In the genomic region with DNA sequence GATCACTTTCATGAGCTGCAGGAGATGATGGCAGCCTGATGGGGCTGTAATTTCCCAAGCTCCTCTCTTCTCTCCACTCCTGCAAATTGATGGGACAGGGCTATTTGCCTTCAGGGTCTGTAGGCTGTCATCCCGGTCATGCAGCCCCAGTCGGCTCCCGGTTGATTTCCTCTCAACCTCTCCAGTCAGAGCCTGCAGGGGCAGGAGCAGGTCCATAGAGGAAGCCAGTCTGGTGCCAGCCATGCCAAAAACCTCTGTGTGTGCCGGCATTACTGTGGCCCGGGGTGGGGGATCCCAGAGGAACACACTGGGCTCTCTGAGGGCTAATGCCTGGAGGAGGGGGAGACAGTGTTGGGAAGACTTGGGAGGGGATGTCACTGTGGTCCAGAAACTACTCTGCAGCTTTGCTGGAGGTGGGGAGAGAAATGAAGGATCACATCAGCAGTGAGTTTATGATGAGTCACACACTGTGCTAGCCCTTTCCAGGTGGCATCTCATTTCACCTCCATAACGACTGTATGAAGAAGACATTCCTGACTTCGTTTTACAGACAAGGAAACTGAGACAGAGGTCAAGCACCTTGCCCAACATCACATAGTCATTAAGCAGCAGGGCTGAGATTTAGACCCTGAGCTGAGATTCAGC, we compare ENCODE assay signal across 19 cellular contexts. TPM values are rescaled to one million over a fixed set of nuclear protein-coding genes. Genes with fewer than 3 reads are reported as not detected.
DNase-seq lines count a peak whose midpoint lies in the region; ATAC-seq, FAIRE-seq and TF ChIP-seq lines count a peak whose summit lies in the region.
"Had no signal": no experiment of that assay in that cellular context is flagged by ENCODE, and none has a peak within 500 bp of the region (broad histone marks: within the 10 kb centered on the region; RNA-seq: fewer than 3 reads in every experiment).

No MANE protein-coding gene starts in this region.

- no peaks in the 10 kb centered on the region for H4K20me1 ChIP-seq in HCT116 (ENCODE audit: insufficient read depth)

- TF ChIP-seq POLR2A in HCT116 (IDR thresholded peaks at IDR 0.05; ENCODE audit: borderline replicate concordance, extremely low read depth, insufficient read depth, insufficient read length) = no peak

- 0 out of 2 replicates have a peak overlapping the region, but pooled peaks have one; percentile 12 for H3K4me2 ChIP-seq in HCT116 (ENCODE audit: low read length)
- H3K4me2 ChIP-seq: A549 had no signal

- no peak overlapping the region for H3K27ac ChIP-seq in HCT116 (ENCODE audit: low read depth, low read length)
- no peak overlapping the region for H3K27ac ChIP-seq in WERI-Rb-1
- H3K27ac ChIP-seq: A549 had no signal

- TF ChIP-seq RAD21 in HCT116 (IDR thresholded peaks at IDR 0.05; ENCODE audit: low read depth) = no peak

- H3K9me3 ChIP-seq in HCT116 (ENCODE audit: control insufficient read depth in 1 of 2, insufficient read depth in 1 of 2, low read depth in 1 of 2, low read length in 2 of 2) (no peaks in the 10 kb centered on the region), WERI-Rb-1 (ENCODE audit: severe bottlenecking) (no peaks in the 10 kb centered on the region)
- H3K9me3 ChIP-seq: A549, Caco-2 had no signal

- peak; percentile 66 for FAIRE-seq in bronchial epithelial cell (lab: Jason Lieb, UNC)
- FAIRE-seq: A549, GM12878 had no signal

- intact Hi-C loops in HCT116 (cut with micrococcal nuclease) = no loop called here

- no peak overlapping the region for H2AFZ ChIP-seq in HCT116 (ENCODE audit: low read depth, low read length, poor library complexity, severe bottlenecking)

- peaks cover 0 to 7% of the 10 kb centered on the region in 2 experiments; a peak in 2 of 4 replicates for H3K4me1 ChIP-seq in HCT116 (ENCODE audit: control insufficient read depth in 1 of 2, insufficient read depth in 2 of 2, low read length in 2 of 2)
- H3K4me1 ChIP-seq: A549, Caco-2 had no signal

- TF ChIP-seq CTCF in HCT116 (IDR thresholded peaks at IDR 0.05 in 2 of 3, conservative IDR thresholded peaks at IDR 0.05 in 1 of 3; ENCODE audit: borderline replicate concordance in 1 of 3, insufficient read depth in 1 of 3, low read depth in 2 of 3, low read length in 2 of 3) (no peak), bronchial epithelial cell (IDR thresholded peaks at IDR 0.05; ENCODE audit: insufficient read depth, low read length, severe bottlenecking) (no peak), WERI-Rb-1 (IDR thresholded peaks at IDR 0.05; ENCODE audit: low read depth, low read length) (no peak)

- H3K36me3 ChIP-seq in HCT116 (ENCODE audit: control insufficient read depth in 1 of 2, insufficient read depth in 2 of 2, low read length in 2 of 2) = no peaks in the 10 kb centered on the region
- no peaks in the 10 kb centered on the region for H3K36me3 ChIP-seq in bronchial epithelial cell (ENCODE audit: control insufficient read depth, insufficient read depth, low read length)
- no peaks in the 10 kb centered on the region for H3K36me3 ChIP-seq in WERI-Rb-1

- RAD21 ChIA-PET in HCT116 (lab: Charles Lee; ENCODE audit: low non-redundant PET in 1 of 2, low total read pairs in 2 of 2, uncharacterized antibody in 2 of 2, unreplicated experiment in 2 of 2) = no interaction called here

- CTCF ChIA-PET in HCT116 (lab: Charles Lee) = no interaction called here

- POLR2A ChIA-PET in HCT116 (lab: Charles Lee) = no interaction called here

- no peaks in the 10 kb centered on the region for H3K9me2 ChIP-seq in HCT116 (ENCODE audit: insufficient read depth)

- no peaks in the 10 kb centered on the region for H3K79me2 ChIP-seq in HCT116 (ENCODE audit: insufficient read depth, low read length)

- H3K9ac ChIP-seq in HCT116 (ENCODE audit: low read length) = no peak overlapping the region

- no TSS peak for BruUV-seq in HCT116 (replicated peaks; lab: Mats Ljungman, UMichigan)

- H3K4me3 ChIP-seq in HCT116 (replicated peaks in 1 of 2; ENCODE audit: low read depth in 1 of 2, low read length in 2 of 2) (no peak overlapping the region), bronchial epithelial cell (ENCODE audit: low read depth, low read length) (no peak overlapping the region), WERI-Rb-1 (ENCODE audit: low read depth, low read length) (no peak overlapping the region)
- H3K4me3 ChIP-seq: A549, GM12878 had no signal

- DNase-seq in Daoy (ENCODE audit: low read depth) (peak; percentile 38), HCT116 (ENCODE audit: low read depth, low spot score) (no peak), bronchial epithelial cell (ENCODE audit: low read depth) (peak; percentile 18), mesenteric fat pad (ENCODE audit: low spot score) (peak; percentile 83), NCI-H2029 treated with DMSO at 0.1 percent for 48 hours (lab: John Stamatoyannopoulos, UW) (no peak), WERI-Rb-1 (no peak)
- DNase-seq in activated effector memory CD4-positive, alpha-beta T cell treated with anti-CD3 and anti-CD28 coated beads, Interleukin-2, amount 50 U/mL, for 16 hours = no peak
- DNase-seq: Caco-2; CD8-positive, alpha-beta T cell; DND-41; GOT3; H9; HFFc6 had no signal

- peaks cover 3% of the 10 kb centered on the region; the same call in 1 of the 2 replicates for H3K27me3 ChIP-seq in HCT116 (ENCODE audit: insufficient read depth, low read length)
- H3K27me3 ChIP-seq in bronchial epithelial cell (ENCODE audit: control insufficient read depth, insufficient read depth, low read length) = no peaks in the 10 kb centered on the region
- H3K27me3 ChIP-seq in WERI-Rb-1 (ENCODE audit: insufficient read depth, low read depth, severe bottlenecking) = no peaks in the 10 kb centered on the region

- ATAC-seq in HCT116 = 0 out of 2 replicates have a peak, but pooled peaks have one; percentile 44
- ATAC-seq: A549; CD8-positive, alpha-beta T cell; GM12878 had no signal

TF ChIP-seq in HCT116, 20 proteins besides CTCF, POLR2A, EP300 and RAD21:
- TF ChIP-seq JUND (IDR thresholded peaks at IDR 0.05) (peak; percentile 15; the same call in 1 of the 2 replicates), CEBPB (IDR thresholded peaks at IDR 0.05; ENCODE audit: low read depth) (no peak)

RNA-seq across cellular contexts. Expression of gene PRIMA1, which starts 46.6 kb away (rescaled TPM):
- total RNA-seq in Daoy (2014; rRNA removed; shearing (Covaris generic)) = 0.06 TPM in 1 of 2 replicates, not detected in the other
- 1.5 TPM for total RNA-seq in HCT116 (2021; ENCODE audit: unreplicated experiment)
- 1.4 and 1.6 TPM in 2 replicates for polyA plus RNA-seq in HCT116 (2012)
- total RNA-seq in bronchial epithelial cell = not detected in 2 replicates
- total RNA-seq in mesenteric fat pad = 1.3 TPM
- total RNA-seq: CD8-positive, alpha-beta T cell; G401; GM12878; HFFc6 had no signal
- polyA plus RNA-seq: AG04450, BJ, CD14-positive monocyte, GM12878 had no signal

Comparison
In these comparisons a context has a peak if more than half of its experiments do, and no peak if none do; other contexts are left out.
1. DNase-seq: peak in Daoy (single experiment), bronchial epithelial cell (single experiment) and mesenteric fat pad (single experiment); none in HCT116 (single experiment), NCI-H2029 treated with DMSO at 0.1 percent for 48 hours (single experiment), WERI-Rb-1 (single experiment) and activated effector memory CD4-positive, alpha-beta T cell treated with anti-CD3 and anti-CD28 coated beads, Interleukin-2, amount 50 U/mL, for 16 hours (single experiment).